Comparison of ENCODE assay signal across 6 cellular contexts in genomic region chr11:33843018-33843417, GRCh38. TPM values are rescaled to one million over a fixed set of nuclear protein-coding genes. Genes with fewer than 3 reads are reported as not detected.
"Had no signal": no experiment of that assay in that cellular context is flagged by ENCODE, and none has a peak within 500 bp of the region (broad histone marks: within the 10 kb centered on the region; RNA-seq: fewer than 3 reads in every experiment).

No MANE protein-coding gene starts in this region.

- FAIRE-seq: HepG2 had no signal

- H3K36me3 ChIP-seq: HAP-1 had no signal

- H3K27ac ChIP-seq: HL-60 had no signal

- H3K4me2 ChIP-seq: GM23338 had no signal

- H3K9me3 ChIP-seq: HAP-1 had no signal

- DNase-seq: H7, HFFc6 had no signal

- H3K4me1 ChIP-seq: HAP-1 had no signal

- H3K4me3 ChIP-seq: GM23338, HAP-1 had no signal

- H2AFZ ChIP-seq: GM23338 had no signal

RNA-seq across cellular contexts. Expression of gene LMO2, which starts 48.9 kb away (rescaled TPM):
- total RNA-seq: HepG2 had no signal
- polyA plus RNA-seq: HepG2 had no signal
